Comparison of ENCODE assay signal across 9 cellular contexts in genomic region chr19:35549174-35549788, GRCh38. TPM values are rescaled to one million over a fixed set of nuclear protein-coding genes. Genes with fewer than 3 reads are reported as not detected.
DNase-seq lines count a peak whose midpoint lies in the region; ATAC-seq, FAIRE-seq and TF ChIP-seq lines count a peak whose summit lies in the region.
"Had no signal": no experiment of that assay in that cellular context is flagged by ENCODE, and none has a peak within 500 bp of the region (broad histone marks: within the 10 kb centered on the region; RNA-seq: fewer than 3 reads in every experiment).

No MANE protein-coding gene starts in this region.

- H3K4me3 ChIP-seq in AG10803 (ENCODE audit: low read length) = no peak overlapping the region
- no peak overlapping the region for H3K4me3 ChIP-seq in WI38 (ENCODE audit: low read depth, low read length)
- no peak overlapping the region for H3K4me3 ChIP-seq in lung

- no peaks in the 10 kb centered on the region for H3K9me3 Mint-ChIP-seq in stimulated activated naive CD8-positive, alpha-beta T cell treated with anti-CD3 and anti-CD28 coated beads, Interleukin-15, amount 100 ng/mL, for 72 hours

- FAIRE-seq in GM18507 (lab: Jason Lieb, UNC) = peak; percentile 75

- ATAC-seq in lung (ENCODE audit: insufficient read depth, low FRiP score) (no peak), GM21529 (IDR thresholded peaks at IDR 0.05; ENCODE audit: unreplicated experiment) (no peak)
- ATAC-seq in stimulated activated naive CD8-positive, alpha-beta T cell treated with anti-CD3 and anti-CD28 coated beads, Interleukin-15, amount 100 ng/mL, for 72 hours = no peak

- H3K27ac Mint-ChIP-seq in stimulated activated naive CD8-positive, alpha-beta T cell treated with anti-CD3 and anti-CD28 coated beads, Interleukin-15, amount 100 ng/mL, for 72 hours = peak overlapping the region in 1 of 2 donors; percentile 75

- peaks cover 0 to 4% of the 10 kb centered on the region in 2 donors for H3K36me3 ChIP-seq in lung (ENCODE audit: control insufficient read depth in 2 of 2, insufficient read depth in 2 of 2, low read length in 2 of 2)

- no peak overlapping the region for H3K27ac ChIP-seq in lung (ENCODE audit: low read depth in 1 of 2, low read length in 1 of 2)

- DNase-seq in AG10803 (ENCODE audit: low read depth) (peak; percentile 66), GM18507 (ENCODE audit: extremely low spot score, insufficient read length, low read depth) (peak; percentile 53), NCI-H2227 treated with DMSO at 0.1 percent for 48 hours (lab: John Stamatoyannopoulos, UW) (peak; percentile 96), lung (ENCODE audit: low spot score) (peak; percentile 67)
- peak; percentile 62 for DNase-seq in central memory CD4-positive, alpha-beta T cell
- DNase-seq in stimulated activated naive CD8-positive, alpha-beta T cell treated with anti-CD3 and anti-CD28 coated beads, Interleukin-15, amount 100 ng/mL, for 72 hours = peak; percentile 53 to 56

- WGBS in lung, 2 donors = 21 to 22% methylated on average over 6 of the region's 6 CpGs

- peaks cover 41% of the 10 kb centered on the region for H3K4me1 Mint-ChIP-seq in stimulated activated naive CD8-positive, alpha-beta T cell treated with anti-CD3 and anti-CD28 coated beads, Interleukin-15, amount 100 ng/mL, for 72 hours

- no peak overlapping the region for H3K4me3 Mint-ChIP-seq in stimulated activated naive CD8-positive, alpha-beta T cell treated with anti-CD3 and anti-CD28 coated beads, Interleukin-15, amount 100 ng/mL, for 72 hours

- no peaks in the 10 kb centered on the region for H3K27me3 ChIP-seq in lung (ENCODE audit: control insufficient read depth, insufficient read depth)

- no peaks in the 10 kb centered on the region for H3K9me3 ChIP-seq in lung (ENCODE audit: control insufficient read depth in 2 of 2, insufficient read depth in 1 of 2, low read length in 1 of 2)

- no peaks in the 10 kb centered on the region for H3K27me3 Mint-ChIP-seq in stimulated activated naive CD8-positive, alpha-beta T cell treated with anti-CD3 and anti-CD28 coated beads, Interleukin-15, amount 100 ng/mL, for 72 hours

- peak; percentile 68 for TF ChIP-seq CTCF in AG10803 (conservative IDR thresholded peaks at IDR 0.05; ENCODE audit: low read length)
- peak; percentile 63 for TF ChIP-seq CTCF in WI38 (IDR thresholded peaks at IDR 0.05; ENCODE audit: low read depth, low read length)
- TF ChIP-seq CTCF in lung (IDR thresholded peaks at IDR 0.05; ENCODE audit: control extremely low read depth, extremely low read depth) = peak; percentile 58

- H3K4me1 ChIP-seq in lung (ENCODE audit: control insufficient read depth in 2 of 2, insufficient read depth in 2 of 2, low read length in 2 of 2) = peaks cover 6 to 13% of the 10 kb centered on the region in 2 donors

RNA-seq across cellular contexts. Expression of gene TMEM147, which starts 3.9 kb away (rescaled TPM):
- total RNA-seq in lung = 10 to 100 TPM; 39.0 to 98.8 TPM
- polyA plus RNA-seq in lung = 100 to 1,000 TPM; 150 to 167 TPM

RNA-seq across cellular contexts. Expression of gene ATP4A, which starts 14.2 kb away (rescaled TPM):
- not detected for total RNA-seq in lung
- under 1 TPM in 1 of 2 donors, not detected in 1; 0.01 TPM for polyA plus RNA-seq in lung
- total RNA-seq: skeletal muscle tissue had no signal

RNA-seq across cellular contexts. Expression of gene GAPDHS, which starts 16.0 kb away (rescaled TPM):
- total RNA-seq in lung = not detected
- not detected for polyA plus RNA-seq in lung
- total RNA-seq: skeletal muscle tissue had no signal

RNA-seq across cellular contexts. Expression of gene SBSN, which starts 21.2 kb away (rescaled TPM):
- under 1 TPM in 1 of 2 donors, not detected in 1; 0.09 TPM for total RNA-seq in lung
- under 1 TPM; 0.08 to 0.39 TPM for polyA plus RNA-seq in lung
- total RNA-seq: skeletal muscle tissue had no signal

RNA-seq across cellular contexts. Expression of gene DMKN, which starts 35.8 kb away (rescaled TPM):
- 100 to 1,000 TPM in 1 of 2 donors, 10 to 100 TPM in 1; 84.6 to 127 TPM for total RNA-seq in lung
- 100 to 1,000 TPM in 1 of 2 donors, 10 to 100 TPM in 1; 79.0 to 278 TPM for polyA plus RNA-seq in lung
- total RNA-seq: skeletal muscle tissue had no signal
